ENCODE assay signal across 8 cellular contexts in the genomic region with DNA sequence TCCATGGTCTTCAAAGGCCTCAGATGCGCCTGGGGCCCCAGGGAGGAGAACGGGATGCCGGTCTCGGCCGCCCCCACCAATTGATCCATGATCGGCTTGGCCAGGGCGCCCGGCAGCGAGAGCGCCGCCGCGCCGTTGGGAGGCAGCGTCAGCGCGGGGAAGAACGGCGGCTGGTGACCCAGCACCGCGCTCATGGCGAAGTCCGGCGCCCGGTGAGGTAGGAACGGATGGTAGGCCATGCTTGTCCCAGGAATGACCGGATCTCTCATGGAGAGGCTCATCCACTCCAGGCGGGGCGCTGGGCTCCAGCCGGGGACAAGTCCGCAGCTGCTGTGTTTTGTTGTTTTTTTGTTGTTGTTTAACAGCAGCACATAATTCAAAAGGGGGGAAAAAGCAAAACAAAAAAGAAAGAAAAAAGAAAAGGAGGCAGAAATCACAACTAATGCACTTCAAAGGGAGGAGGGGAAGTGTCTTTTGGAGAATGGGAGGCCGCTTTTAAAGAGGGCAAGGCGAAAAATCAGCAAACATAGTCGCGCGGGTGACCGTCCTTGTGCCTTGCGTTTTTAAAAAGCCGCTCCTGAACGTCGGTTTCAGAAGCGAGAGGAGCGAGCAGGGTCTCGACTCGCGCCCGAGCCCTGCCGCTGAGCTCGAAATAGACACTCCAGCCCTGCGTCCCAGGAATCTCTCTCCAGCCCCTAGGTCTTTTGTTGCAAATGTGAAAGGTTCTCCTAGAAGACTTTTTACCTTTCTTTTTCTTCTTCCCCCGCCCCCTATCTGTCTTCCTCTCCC. TPM values are rescaled to one million over a fixed set of nuclear protein-coding genes. Genes with fewer than 3 reads are reported as not detected.
A peak's percentile ranks its signal among the peaks of the same experiment; 100 is the strongest.
DNase-seq lines count a peak whose midpoint lies in the region; ATAC-seq and TF ChIP-seq lines count a peak whose summit lies in the region.

No MANE protein-coding gene starts in this region.

- DNase-seq in RKO (ENCODE audit: low spot score) (peak; percentile 53), epithelial cell of proximal tubule (ENCODE audit: low read depth) (no peak), nephron progenitor cell (peak; percentile 62)
- DNase-seq in stimulated activated CD4-positive, alpha-beta T cell treated with anti-CD3 and anti-CD28 coated beads, Interleukin-4, amount 100 ng/mL, for 1 hour: no peak
- DNase-seq in stimulated activated CD4-positive, alpha-beta T cell treated with anti-CD3 and anti-CD28 coated beads, Interleukin-2, amount 100 ng/mL, for 48 hours: no peak

- H3K27me3 Mint-ChIP-seq in nephron progenitor cell (ENCODE audit: low read depth, poor library complexity): peaks cover 47% of the 10 kb centered on the region

- peak overlapping the region; percentile 58 for H3K4me3 ChIP-seq in epithelial cell of proximal tubule (ENCODE audit: low read depth, low read length)

- no peaks in the 10 kb centered on the region for H3K9me3 Mint-ChIP-seq in nephron progenitor cell

- H3K9ac ChIP-seq in ES-I3 (ENCODE audit: low read depth, low read length): peak overlapping the region; percentile 73

- peaks cover 78% of the 10 kb centered on the region for H3K4me1 Mint-ChIP-seq in nephron progenitor cell

- ATAC-seq in GM21390 (IDR thresholded peaks at IDR 0.05; ENCODE audit: unreplicated experiment): no peak
- no peak for ATAC-seq in esophagus mucosa

- peaks cover 29% of the 10 kb centered on the region for H3K4me1 ChIP-seq in ES-I3 (ENCODE audit: insufficient read depth, low read length)

- no peaks in the 10 kb centered on the region for H3K9me3 ChIP-seq in ES-I3 (ENCODE audit: control insufficient read depth, insufficient read depth, low read length)

- peaks cover 18% of the 10 kb centered on the region for H3K36me3 Mint-ChIP-seq in nephron progenitor cell (ENCODE audit: low read depth)

- peak overlapping the region; percentile 98 for H3K4me3 Mint-ChIP-seq in nephron progenitor cell

- H3K36me3 ChIP-seq in ES-I3 (ENCODE audit: insufficient read depth, low read length): no peaks in the 10 kb centered on the region

- TF ChIP-seq CTCF in epithelial cell of proximal tubule (conservative IDR thresholded peaks at IDR 0.05; ENCODE audit: low read depth, low read length) (no peak), nephron progenitor cell (IDR thresholded peaks at IDR 0.05) (no peak)

- H3K27ac Mint-ChIP-seq in nephron progenitor cell: peak overlapping the region; percentile 97

RNA-seq across cellular contexts. Expression of a gene that starts 0.9 kb away (rescaled TPM):
- total RNA-seq in epithelial cell of proximal tubule (2.0 and 4.2 TPM in 2 replicates), esophagus mucosa (2.4 TPM)

Comparison
In these comparisons a context has a peak if more than half of its experiments do, and no peak if none do; other contexts are left out.
1. DNase-seq: peak in RKO (single experiment) and nephron progenitor cell (single experiment); none in epithelial cell of proximal tubule (single experiment), stimulated activated CD4-positive, alpha-beta T cell treated with anti-CD3 and anti-CD28 coated beads, Interleukin-4, amount 100 ng/mL, for 1 hour (single experiment) and stimulated activated CD4-positive, alpha-beta T cell treated with anti-CD3 and anti-CD28 coated beads, Interleukin-2, amount 100 ng/mL, for 48 hours (0 of 2).